In genomic region chr14:103002578-103003350, GRCh38 we compare ENCODE assay signal across 1 cellular context.
TF ChIP-seq lines count a peak whose summit lies in the region.

No MANE protein-coding gene starts in this region.

TF ChIP-seq in K562, 482 proteins besides CTCF, POLR2A, EP300 and RAD21 (continued from another document):
- TF ChIP-seq THAP12 (CRISPR knock-in tag; IDR thresholded peaks at IDR 0.05): no peak
- TF ChIP-seq PHB2 (IDR thresholded peaks at IDR 0.05; ENCODE audit: low read depth): no peak
- no peak for TF ChIP-seq SIN3A (IDR thresholded peaks at IDR 0.05; ENCODE audit: borderline replicate concordance in 2 of 2, control insufficient read depth in 1 of 2, low read depth in 2 of 2, low read length in 2 of 2)
- TF ChIP-seq ZZZ3 (IDR thresholded peaks at IDR 0.05): no peak
- TF ChIP-seq ZNF41 (CRISPR knock-in tag; conservative IDR thresholded peaks at IDR 0.05): no peak
- TF ChIP-seq CREB3 (tag; conservative IDR thresholded peaks at IDR 0.05; ENCODE audit: low read depth): no peak
- TF ChIP-seq MCM2 (IDR thresholded peaks at IDR 0.05; ENCODE audit: low read depth): no peak
- TF ChIP-seq ZHX1 (conservative IDR thresholded peaks at IDR 0.05; ENCODE audit: low read length): no peak
- no peak for TF ChIP-seq FOSL1 (tag; conservative IDR thresholded peaks at IDR 0.05)
- no peak for TF ChIP-seq RFX1 (IDR thresholded peaks at IDR 0.05)
- no peak for TF ChIP-seq THRAP3 (IDR thresholded peaks at IDR 0.05; ENCODE audit: borderline replicate concordance)
- TF ChIP-seq TAF9B (IDR thresholded peaks at IDR 0.05; ENCODE audit: partially characterized antibody): no peak
- no peak for TF ChIP-seq PATZ1 (CRISPR knock-in tag; IDR thresholded peaks at IDR 0.05; ENCODE audit: borderline replicate concordance)
- no peak for TF ChIP-seq ZNF316 (IDR thresholded peaks at IDR 0.05)
- TF ChIP-seq DIDO1 (tag; IDR thresholded peaks at IDR 0.05; ENCODE audit: low read depth): no peak
- no peak for TF ChIP-seq TCFL5 (CRISPR knock-in tag; conservative IDR thresholded peaks at IDR 0.05)
